25 cellular contexts compared by ENCODE assay signal in the genomic region with DNA sequence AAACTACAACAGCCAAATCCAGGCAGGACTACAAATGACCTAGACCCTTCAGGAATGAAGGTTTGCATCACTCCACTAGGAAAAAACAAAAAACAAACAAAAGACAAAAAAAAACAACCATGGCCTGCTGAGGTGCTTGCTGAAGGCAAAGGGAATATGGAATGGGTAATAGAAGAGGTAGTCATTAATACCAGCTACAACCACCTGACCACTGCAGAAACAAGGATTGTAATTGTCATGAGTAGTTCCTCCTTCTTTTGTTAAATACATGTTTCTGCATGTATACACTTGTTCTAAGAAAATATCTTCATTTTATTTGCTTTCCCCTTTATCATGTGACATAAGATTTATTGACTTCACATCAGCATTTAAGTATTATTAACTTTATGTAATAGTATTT.
DNase-seq lines count a peak whose midpoint lies in the region; ATAC-seq, FAIRE-seq and TF ChIP-seq lines count a peak whose summit lies in the region.
"Had no signal": no experiment of that assay in that cellular context is flagged by ENCODE, and none has a peak within 500 bp of the region (broad histone marks: within the 10 kb centered on the region; RNA-seq: fewer than 3 reads in every experiment).

No MANE protein-coding gene starts in this region.

- H3K27me3 ChIP-seq in bronchial epithelial cell (ENCODE audit: control insufficient read depth, insufficient read depth, low read length) (no peaks in the 10 kb centered on the region), foreskin keratinocyte (no peaks in the 10 kb centered on the region)
- H3K27me3 ChIP-seq: BE2C, BLaER1 had no signal

- no peaks in the 10 kb centered on the region for H3K4me1 ChIP-seq in foreskin keratinocyte
- H3K4me1 ChIP-seq: BE2C, BLaER1 had no signal

- no peak for FAIRE-seq in bronchial epithelial cell (lab: Jason Lieb, UNC)
- FAIRE-seq: A204.1, GM12878, GM12892, GM18507 had no signal

- DNase-seq in bronchial epithelial cell (ENCODE audit: low read depth) (peak; percentile 59), epithelial cell of esophagus (ENCODE audit: low read depth) (peak; percentile 28), foreskin keratinocyte (peak; percentile 34 to 64), NCI-H345 (lab: John Stamatoyannopoulos, UW) (no peak), NCI-H82 (lab: John Stamatoyannopoulos, UW) (no peak)
- DNase-seq: 8988T; ACHN; BE2C; C1 segment of cervical spinal cord; CD4-positive, alpha-beta memory T cell; CD4-positive, CD25-positive, alpha-beta regulatory T cell; CD8-positive, alpha-beta memory T cell; COR-L47; DMS 273 treated with DMSO at 0.1 percent for 48 hours; DMS153; DMS53; DMS79; DND-41; EL; GDM1 had no signal

- no peak for TF ChIP-seq CTCF in bronchial epithelial cell (IDR thresholded peaks at IDR 0.05; ENCODE audit: insufficient read depth, low read length, severe bottlenecking)
- no peak for TF ChIP-seq CTCF in epithelial cell of esophagus (IDR thresholded peaks at IDR 0.05; ENCODE audit: insufficient read depth, low read depth, low read length, missing control alignments)
- TF ChIP-seq CTCF in foreskin keratinocyte (conservative IDR thresholded peaks at IDR 0.05), result no peak

- no peak overlapping the region for H3K27ac ChIP-seq in foreskin keratinocyte
- H3K27ac ChIP-seq: BLaER1 had no signal

- peak; percentile 34 for ATAC-seq in foreskin keratinocyte
- ATAC-seq: GM12878 had no signal

- H3K4me3 ChIP-seq in bronchial epithelial cell (ENCODE audit: low read depth, low read length) (no peak overlapping the region), epithelial cell of esophagus (ENCODE audit: low read length) (no peak overlapping the region)
- H3K4me3 ChIP-seq: BLaER1, GM12878 had no signal

- no peaks in the 10 kb centered on the region for H3K36me3 ChIP-seq in bronchial epithelial cell (ENCODE audit: control insufficient read depth, insufficient read depth, low read length)
- H3K36me3 ChIP-seq: BE2C, BLaER1 had no signal

Comparison
In these comparisons a context has a peak if more than half of its experiments do, and no peak if none do; other contexts are left out.
1. DNase-seq: peak in bronchial epithelial cell (single experiment), epithelial cell of esophagus (single experiment) and foreskin keratinocyte (2 of 2); none in NCI-H345 (single experiment) and NCI-H82 (single experiment).